Comparison of ENCODE assay signal across 1 cellular context in genomic region chr10:128147064-128147463, GRCh38.
TF ChIP-seq lines count a peak whose summit lies in the region.

No MANE protein-coding gene starts in this region.

TF ChIP-seq in SK-N-SH, 30 proteins besides CTCF, POLR2A, EP300 and RAD21 (continued from another document):
- TF ChIP-seq NFIC (IDR thresholded peaks at IDR 0.05; ENCODE audit: borderline replicate concordance): no peak
- no peak for TF ChIP-seq MEF2A (IDR thresholded peaks at IDR 0.05; ENCODE audit: borderline replicate concordance, low read depth)
- TF ChIP-seq GABPA (IDR thresholded peaks at IDR 0.05; ENCODE audit: low read depth): no peak
- TF ChIP-seq SIN3A (IDR thresholded peaks at IDR 0.05; ENCODE audit: borderline replicate concordance, low read depth, low read length): no peak
- no peak for TF ChIP-seq FOXJ3 (CRISPR knock-in tag; IDR thresholded peaks at IDR 0.05)
- TF ChIP-seq, protein P1, sequence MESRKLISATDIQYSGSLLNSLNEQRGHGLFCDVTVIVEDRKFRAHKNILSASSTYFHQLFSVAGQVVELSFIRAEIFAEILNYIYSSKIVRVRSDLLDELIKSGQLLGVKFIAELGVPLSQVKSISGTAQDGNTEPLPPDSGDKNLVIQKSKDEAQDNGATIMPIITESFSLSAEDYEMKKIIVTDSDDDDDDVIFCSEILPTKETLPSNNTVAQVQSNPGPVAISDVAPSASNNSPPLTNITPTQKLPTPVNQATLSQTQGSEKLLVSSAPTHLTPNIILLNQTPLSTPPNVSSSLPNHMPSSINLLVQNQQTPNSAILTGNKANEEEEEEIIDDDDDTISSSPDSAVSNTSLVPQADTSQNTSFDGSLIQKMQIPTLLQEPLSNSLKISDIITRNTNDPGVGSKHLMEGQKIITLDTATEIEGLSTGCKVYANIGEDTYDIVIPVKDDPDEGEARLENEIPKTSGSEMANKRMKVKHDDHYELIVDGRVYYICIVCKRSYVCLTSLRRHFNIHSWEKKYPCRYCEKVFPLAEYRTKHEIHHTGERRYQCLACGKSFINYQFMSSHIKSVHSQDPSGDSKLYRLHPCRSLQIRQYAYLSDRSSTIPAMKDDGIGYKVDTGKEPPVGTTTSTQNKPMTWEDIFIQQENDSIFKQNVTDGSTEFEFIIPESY (IDR thresholded peaks at IDR 0.05; ENCODE audit: borderline replicate concordance, low read depth): no peak
- TF ChIP-seq, protein P2, sequence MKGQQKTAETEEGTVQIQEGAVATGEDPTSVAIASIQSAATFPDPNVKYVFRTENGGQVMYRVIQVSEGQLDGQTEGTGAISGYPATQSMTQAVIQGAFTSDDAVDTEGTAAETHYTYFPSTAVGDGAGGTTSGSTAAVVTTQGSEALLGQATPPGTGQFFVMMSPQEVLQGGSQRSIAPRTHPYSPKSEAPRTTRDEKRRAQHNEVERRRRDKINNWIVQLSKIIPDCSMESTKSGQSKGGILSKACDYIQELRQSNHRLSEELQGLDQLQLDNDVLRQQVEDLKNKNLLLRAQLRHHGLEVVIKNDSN (IDR thresholded peaks at IDR 0.05; ENCODE audit: borderline replicate concordance, low read depth): no peak
TF ChIP-seq in SK-N-SH: peak in this region for 0.
